37 cellular contexts compared by ENCODE assay signal in the genomic region with DNA sequence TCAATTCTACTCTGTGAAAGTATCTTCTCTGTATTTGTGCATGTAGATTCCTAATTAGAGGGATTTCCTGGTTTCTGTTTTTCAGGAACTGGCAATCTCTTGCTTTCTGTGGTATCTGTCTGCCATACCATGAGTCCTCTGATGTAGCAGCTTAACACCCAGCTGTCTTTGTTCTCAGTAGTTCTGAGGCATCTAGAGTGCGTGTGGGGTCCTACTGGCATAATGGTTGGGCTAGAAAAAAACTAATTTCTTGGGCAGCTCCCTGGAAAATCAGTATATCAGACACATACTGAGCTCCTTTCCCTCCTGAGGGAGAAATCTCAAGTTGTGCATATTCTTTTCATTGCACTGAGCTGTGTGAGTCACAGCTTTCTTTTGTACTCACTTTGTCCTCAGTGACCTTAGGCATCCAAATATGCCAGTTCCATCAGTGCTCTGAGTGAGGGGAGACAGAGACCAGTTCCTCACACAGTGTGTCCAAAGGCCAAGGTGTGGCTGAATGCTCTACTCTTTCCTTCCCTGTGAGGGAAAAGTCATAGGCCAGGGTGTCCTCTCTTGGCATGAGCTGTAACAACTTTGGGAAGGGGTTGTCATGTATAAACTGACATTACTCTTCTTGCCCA. TPM values are rescaled to one million over a fixed set of nuclear protein-coding genes. Genes with fewer than 3 reads are reported as not detected.
"Had no signal": no experiment of that assay in that cellular context is flagged by ENCODE, and none has a peak within 500 bp of the region (broad histone marks: within the 10 kb centered on the region; RNA-seq: fewer than 3 reads in every experiment).

No MANE protein-coding gene starts in this region.

- H3K9me3 ChIP-seq: uterus had no signal

- FAIRE-seq: kidney had no signal

- H3K4me1 ChIP-seq: esophagus muscularis mucosa, heart right ventricle, parathyroid adenoma, right atrium auricular region, uterus had no signal

- DNase-seq: activated CD4-positive, alpha-beta memory T cell treated with anti-CD3 and anti-CD28 coated beads for 36 hours; activated CD4-positive, alpha-beta T cell treated with anti-CD3 and anti-CD28 coated beads, Interleukin-2, amount 10 ng/mL, durations not matched to agents 24 days and 14 days; activated CD4-positive, CD25-positive, alpha-beta regulatory T cell treated with anti-CD3 and anti-CD28 coated beads, Interleukin-2, amount 50 U/mL, for 72 hours; activated CD8-positive, alpha-beta memory T cell treated with anti-CD3 and anti-CD28 coated beads, Interleukin-2, amount 50 U/mL, for 4 hours; activated gamma-delta T cell; activated naive CD4-positive, alpha-beta T cell treated with anti-CD3 and anti-CD28 coated beads, Interleukin-2, amount 50 U/mL, for 16 hours; activated T-cell treated with anti-CD3 and anti-CD28 coated beads, Interleukin-2, amount 50 U/mL, for 1 hour; amniotic stem cell; caudate nucleus; cortex of kidney; foreskin melanocyte; heart right ventricle; kidney; left colon; midbrain; naive thymus-derived CD4-positive, alpha-beta T cell; occipital lobe; stimulated activated CD4-positive, alpha-beta T cell treated with anti-CD3 and anti-CD28 coated beads, Interleukin-1b, Interleukin-23, amount 100 ng/mL, for 48 hours; stimulated activated CD4-positive, alpha-beta T cell treated with anti-CD3 and anti-CD28 coated beads, Interleukin-4, amount 100 ng/mL, for 4 hours; stimulated activated CD8-positive, alpha-beta memory T cell treated with anti-CD3 and anti-CD28 coated beads, Interleukin-4, amount 100 ng/mL, for 48 hours; stimulated activated naive CD8-positive, alpha-beta T cell treated with anti-CD3 and anti-CD28 coated beads, Interleukin-15, amount 100 ng/mL, for 72 hours; substantia nigra; T1000; uterus; WERI-Rb-1 had no signal

- ATAC-seq: heart right ventricle; left colon; naive thymus-derived CD4-positive, alpha-beta T cell; stimulated activated memory B cell treated with anti-CD40 and anti-IgM and Interleukin-4, amounts not matched to agents 10 μg/mL and 1 μg/mL and 100 μg/mL, for 72 hours; stimulated activated naive CD8-positive, alpha-beta T cell treated with anti-CD3 and anti-CD28 coated beads, Interleukin-15, amount 100 ng/mL, for 72 hours had no signal

- H3K27ac ChIP-seq: esophagus muscularis mucosa, heart right ventricle, parathyroid adenoma, right atrium auricular region, uterus, WERI-Rb-1 had no signal

- H3K4me3 ChIP-seq: esophagus muscularis mucosa, heart right ventricle, right atrium auricular region, smooth muscle cell, uterus had no signal

- H2AFZ ChIP-seq: parathyroid adenoma had no signal

- H3K4me2 ChIP-seq: smooth muscle cell had no signal

- H3K79me2 ChIP-seq: parathyroid adenoma had no signal

- H3K36me3 ChIP-seq: esophagus muscularis mucosa, heart right ventricle, right atrium auricular region, uterus, WERI-Rb-1 had no signal

- H3K27me3 ChIP-seq: esophagus muscularis mucosa, right atrium auricular region, uterus had no signal

- H3K9ac ChIP-seq: parathyroid adenoma had no signal

RNA-seq across cellular contexts. Expression of gene SLC22A24, which starts 35.5 kb away (rescaled TPM):
- total RNA-seq: activated CD4-positive, alpha-beta memory T cell treated with anti-CD3 and anti-CD28 coated beads for 36 hours; activated CD4-positive, alpha-beta T cell treated with anti-CD3 and anti-CD28 coated beads, Interleukin-2, amount 10 ng/mL, durations not matched to agents 24 days and 14 days; activated CD8-positive, alpha-beta memory T cell treated with anti-CD3 and anti-CD28 coated beads for 36 hours; activated T-helper 1 cell treated with anti-CD3 and anti-CD28 coated beads, Interleukin-12 subunit alpha, Interleukin-12 subunit beta, Interleukin-2, Interleukin-4 antibody, amounts not matched to agents 30 ng/mL and 10 ng/mL and 1 ng/mL, durations not matched to agents 14 hours and 24 hours and 36 hours; chondrocyte; esophagus muscularis mucosa; glomerular endothelial cell; heart right ventricle; left colon; lower leg skin; naive thymus-derived CD4-positive, alpha-beta T cell; neural crest cell; occipital lobe; pulmonary artery endothelial cell; right atrium auricular region; smooth muscle cell; uterus had no signal
- polyA plus RNA-seq: heart right ventricle; naive thymus-derived CD4-positive, alpha-beta T cell; smooth muscle cell had no signal
